1 cellular context compared by ENCODE assay signal in the genomic region with DNA sequence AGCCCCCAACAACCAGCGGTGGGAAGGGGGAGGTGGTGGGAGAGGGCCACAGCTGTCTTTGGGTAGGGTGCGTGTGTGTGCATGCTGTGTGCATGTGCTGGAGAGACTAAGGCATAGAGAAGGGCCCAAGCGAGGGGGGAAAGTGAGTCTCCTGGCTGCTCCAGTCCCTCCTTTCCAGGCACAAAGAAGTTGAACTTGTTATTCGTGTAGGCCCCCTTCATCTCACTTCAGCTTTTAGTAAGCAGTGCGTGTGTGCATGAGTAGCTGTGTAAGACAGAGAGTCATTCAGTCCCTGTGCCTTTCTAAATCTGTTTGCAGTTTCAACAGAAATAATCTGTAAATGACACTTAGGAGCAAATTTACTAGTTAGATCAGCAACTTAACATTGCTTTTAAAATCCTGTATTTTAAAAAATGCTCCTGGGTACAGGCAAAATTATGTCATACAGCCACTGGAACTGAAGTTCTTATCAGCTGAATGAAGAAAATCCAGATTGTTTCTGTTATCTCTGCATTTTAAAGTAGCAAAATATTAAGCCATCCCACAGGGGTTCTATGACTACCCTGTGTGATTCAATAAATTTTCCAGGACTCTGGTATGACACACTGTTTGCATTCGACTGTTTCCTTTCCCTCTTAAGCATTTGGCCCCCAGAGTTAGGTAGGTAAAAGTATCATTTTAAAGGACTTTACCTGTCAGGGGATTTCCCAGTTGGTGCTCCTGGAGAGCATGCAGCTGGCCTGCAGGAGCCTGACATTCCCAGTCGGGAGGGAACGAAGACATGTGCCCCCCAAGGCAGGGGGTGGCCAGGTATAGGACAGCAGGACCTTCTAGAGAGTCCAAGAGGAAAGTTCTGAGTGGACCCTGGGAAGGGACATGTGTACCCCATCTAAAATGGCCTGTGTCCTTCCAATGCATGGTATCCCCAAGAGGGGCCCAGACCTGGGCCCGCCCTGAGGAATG.
TF ChIP-seq lines count a peak whose summit lies in the region.

No MANE protein-coding gene starts in this region.

TF ChIP-seq in IMR-90, 13 proteins besides CTCF, POLR2A, EP300 and RAD21:
- TF ChIP-seq, protein P1, sequence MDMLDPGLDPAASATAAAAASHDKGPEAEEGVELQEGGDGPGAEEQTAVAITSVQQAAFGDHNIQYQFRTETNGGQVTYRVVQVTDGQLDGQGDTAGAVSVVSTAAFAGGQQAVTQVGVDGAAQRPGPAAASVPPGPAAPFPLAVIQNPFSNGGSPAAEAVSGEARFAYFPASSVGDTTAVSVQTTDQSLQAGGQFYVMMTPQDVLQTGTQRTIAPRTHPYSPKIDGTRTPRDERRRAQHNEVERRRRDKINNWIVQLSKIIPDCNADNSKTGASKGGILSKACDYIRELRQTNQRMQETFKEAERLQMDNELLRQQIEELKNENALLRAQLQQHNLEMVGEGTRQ (IDR thresholded peaks at IDR 0.05; ENCODE audit: low read depth, low read length): no peak
- TF ChIP-seq RFX5 (IDR thresholded peaks at IDR 0.05; ENCODE audit: low read depth, low read length) (no peak), MAFK (IDR thresholded peaks at IDR 0.05; ENCODE audit: low read depth, low read length) (no peak), MXI1 (IDR thresholded peaks at IDR 0.05; ENCODE audit: borderline replicate concordance, low read depth, low read length) (no peak), SMC3 (IDR thresholded peaks at IDR 0.05; ENCODE audit: low read depth, low read length) (no peak), CEBPB (IDR thresholded peaks at IDR 0.05; ENCODE audit: low read depth, low read length) (no peak), FOS (IDR thresholded peaks at IDR 0.05; ENCODE audit: low read depth, low read length) (no peak), BHLHE40 (IDR thresholded peaks at IDR 0.05; ENCODE audit: low read depth, low read length) (no peak), MAZ (IDR thresholded peaks at IDR 0.05; ENCODE audit: borderline replicate concordance, low read depth, low read length) (no peak)
- TF ChIP-seq, protein P2, sequence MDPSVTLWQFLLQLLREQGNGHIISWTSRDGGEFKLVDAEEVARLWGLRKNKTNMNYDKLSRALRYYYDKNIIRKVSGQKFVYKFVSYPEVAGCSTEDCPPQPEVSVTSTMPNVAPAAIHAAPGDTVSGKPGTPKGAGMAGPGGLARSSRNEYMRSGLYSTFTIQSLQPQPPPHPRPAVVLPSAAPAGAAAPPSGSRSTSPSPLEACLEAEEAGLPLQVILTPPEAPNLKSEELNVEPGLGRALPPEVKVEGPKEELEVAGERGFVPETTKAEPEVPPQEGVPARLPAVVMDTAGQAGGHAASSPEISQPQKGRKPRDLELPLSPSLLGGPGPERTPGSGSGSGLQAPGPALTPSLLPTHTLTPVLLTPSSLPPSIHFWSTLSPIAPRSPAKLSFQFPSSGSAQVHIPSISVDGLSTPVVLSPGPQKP (IDR thresholded peaks at IDR 0.05; ENCODE audit: borderline replicate concordance, low read depth, low read length): no peak
